18 cellular contexts compared by ENCODE assay signal in genomic region chr2:218029366-218030360, GRCh38. TPM values are rescaled to one million over a fixed set of nuclear protein-coding genes. Genes with fewer than 3 reads are reported as not detected.
A peak's percentile ranks its signal among the peaks of the same experiment; 100 is the strongest.
DNase-seq lines count a peak whose midpoint lies in the region; ATAC-seq, FAIRE-seq and TF ChIP-seq lines count a peak whose summit lies in the region.
"Had no signal": no experiment of that assay in that cellular context is flagged by ENCODE, and none has a peak within 500 bp of the region (broad histone marks: within the 10 kb centered on the region; RNA-seq: fewer than 3 reads in every experiment).

No MANE protein-coding gene starts in this region.

- ATAC-seq in HG03175 (IDR thresholded peaks at IDR 0.05; ENCODE audit: unreplicated experiment) (no peak), HG03460 (IDR thresholded peaks at IDR 0.05; ENCODE audit: unreplicated experiment) (no peak)
- ATAC-seq: natural killer cell, right cardiac atrium had no signal

- peaks cover 20% of the 10 kb centered on the region for H3K27me3 ChIP-seq in hepatocyte

- no peaks in the 10 kb centered on the region for H3K36me3 ChIP-seq in hepatocyte (replicated peaks; ENCODE audit: insufficient read depth, low read depth)

- H4K20me1 ChIP-seq in hepatocyte (ENCODE audit: insufficient read depth, poor library complexity, severe bottlenecking): no peaks in the 10 kb centered on the region

- H3K79me2 ChIP-seq in hepatocyte: no peaks in the 10 kb centered on the region

- FAIRE-seq in GM19239 (lab: Jason Lieb, UNC): no peak

- no peak overlapping the region for H3K4me2 ChIP-seq in hepatocyte

- peaks cover 10% of the 10 kb centered on the region for H3K4me1 ChIP-seq in hepatocyte (ENCODE audit: insufficient read depth)

- H3K27ac ChIP-seq in RWPE1 (peak overlapping the region; percentile 82), hepatocyte (peak overlapping the region; percentile 33)
- H3K27ac ChIP-seq: GM23248 had no signal

- TF ChIP-seq CTCF in RWPE1 (conservative IDR thresholded peaks at IDR 0.05; ENCODE audit: low read depth) (no peak), hepatocyte (IDR thresholded peaks at IDR 0.05; ENCODE audit: poor library complexity) (no peak)

- no peaks in the 10 kb centered on the region for H3K9me2 ChIP-seq in hepatocyte (replicated peaks; ENCODE audit: insufficient read depth)

- no peak overlapping the region for H3K4me3 ChIP-seq in hepatocyte
- H3K4me3 ChIP-seq: GM23248 had no signal

- no peak overlapping the region for H2AFZ ChIP-seq in hepatocyte
- H2AFZ ChIP-seq: GM23248 had no signal

- POLR2A ChIA-PET in RWPE1 (lab: Yijun Ruan, JAX; ENCODE audit: low non-redundant PET): no interaction called here

- 76% methylated on average over 17 of the region's 17 CpGs for WGBS in hepatocyte (ENCODE audit: low lambda C conversion rate, missing lambda C conversion rate)

- DNase-seq in activated CD8-positive, alpha-beta memory T cell treated with anti-CD3 and anti-CD28 coated beads for 24 hours: peak; percentile 41
- DNase-seq in activated CD8-positive, alpha-beta memory T cell treated with anti-CD3 and anti-CD28 coated beads, Interleukin-2, amount 50 U/mL, for 4 hours: no peak
- DNase-seq in RWPE1 (ENCODE audit: low spot score) (no peak), hepatocyte (ENCODE audit: low spot score) (no peak), GM19239 (ENCODE audit: insufficient read length, low spot score) (no peak)
- peak; percentile 16 for DNase-seq in stimulated activated CD8-positive, alpha-beta memory T cell treated with anti-CD3 and anti-CD28 coated beads, Interleukin-4, amount 100 ng/mL, for 48 hours
- DNase-seq: activated naive CD4-positive, alpha-beta T cell treated with Interleukin-2 at 50 U/mL for 16 hours; EL; GM23248; trophoblast cell had no signal

- CTCF ChIA-PET in RWPE1 (lab: Yijun Ruan, JAX): no interaction called here

- H3K9me3 ChIP-seq in hepatocyte (ENCODE audit: low read depth): no peaks in the 10 kb centered on the region

RNA-seq across cellular contexts. Expression of gene TNS1, which starts 26.9 kb away (rescaled TPM):
- total RNA-seq in hepatocyte: 22.9 and 27.6 TPM in 2 replicates
- 16.2 TPM in 2 replicates for polyA plus RNA-seq in hepatocyte
- total RNA-seq: OCI-LY7 had no signal
- polyA plus RNA-seq: CD8-positive, alpha-beta memory T cell had no signal

RNA-seq across cellular contexts. Expression of gene RUFY4, which starts 39.4 kb away (rescaled TPM):
- total RNA-seq in hepatocyte: 0.10 and 0.44 TPM in 2 replicates
- polyA plus RNA-seq in hepatocyte: 1.5 TPM in 1 of 2 replicates, not detected in the other
- total RNA-seq: CD8-positive, alpha-beta memory T cell; fibroblast of lung; GM23248; HT1080; OCI-LY7; right cardiac atrium had no signal
- polyA plus RNA-seq: CD8-positive, alpha-beta memory T cell; fibroblast of lung; GM23248; right cardiac atrium had no signal

Comparison
In these comparisons a context has a peak if more than half of its experiments do, and no peak if none do; other contexts are left out.
1. DNase-seq: peak in activated CD8-positive, alpha-beta memory T cell treated with anti-CD3 and anti-CD28 coated beads for 24 hours (single experiment) and stimulated activated CD8-positive, alpha-beta memory T cell treated with anti-CD3 and anti-CD28 coated beads, Interleukin-4, amount 100 ng/mL, for 48 hours (single experiment); none in activated CD8-positive, alpha-beta memory T cell treated with anti-CD3 and anti-CD28 coated beads, Interleukin-2, amount 50 U/mL, for 4 hours (single experiment), RWPE1 (single experiment), hepatocyte (single experiment) and GM19239 (single experiment).